23 cellular contexts compared by ENCODE assay signal in genomic region chr9:89462817-89463216, GRCh38. TPM values are rescaled to one million over a fixed set of nuclear protein-coding genes. Genes with fewer than 3 reads are reported as not detected.
DNase-seq lines count a peak whose midpoint lies in the region; ATAC-seq, FAIRE-seq and TF ChIP-seq lines count a peak whose summit lies in the region.
"Had no signal": no experiment of that assay in that cellular context is flagged by ENCODE, and none has a peak within 500 bp of the region (broad histone marks: within the 10 kb centered on the region; RNA-seq: fewer than 3 reads in every experiment).

No MANE protein-coding gene starts in this region.

- peaks cover 29% of the 10 kb centered on the region for H3K36me3 Mint-ChIP-seq in activated naive CD4-positive, alpha-beta T cell treated with anti-CD3 and anti-CD28 coated beads, Interleukin-2, amount 50 U/mL, for 24 hours
- H3K36me3 Mint-ChIP-seq in activated CD8-positive, alpha-beta T cell treated with anti-CD3 and anti-CD28 coated beads, Interleukin-2, amount 10 ng/mL, durations not matched to agents 7 days and 5 days (ENCODE audit: low read depth), result peaks cover 86% of the 10 kb centered on the region
- H3K36me3 Mint-ChIP-seq in nephron progenitor cell (ENCODE audit: low read depth), result peaks cover 5% of the 10 kb centered on the region
- H3K36me3 Mint-ChIP-seq: IgD-negative memory B cell had no signal

- H3K14ac ChIP-seq in H1 (ENCODE audit: insufficient read length), result no peak overlapping the region

- peaks cover 9 to 22% of the 10 kb centered on the region in 2 experiments for H4K20me1 ChIP-seq in H1 (replicated peaks in 1 of 2; ENCODE audit: control insufficient read depth in 1 of 2, insufficient read depth in 2 of 2, low read length in 2 of 2)

- H3K56ac ChIP-seq in H1 (replicated peaks; ENCODE audit: insufficient read length, low read depth, low read length), result no peak overlapping the region

- H2BK15ac ChIP-seq in H1 (ENCODE audit: low read length), result no peak overlapping the region

- H3K9ac ChIP-seq in H1 (replicated peaks in 1 of 4; ENCODE audit: extremely low read depth in 1 of 4, low read depth in 3 of 4, low read length in 3 of 4), result no peak overlapping the region
- H3K9ac ChIP-seq: GM23248 had no signal

- no peaks in the 10 kb centered on the region for H3K27me3 ChIP-seq in H1 (replicated peaks in 1 of 4; ENCODE audit: control insufficient read depth in 3 of 4, extremely low read depth in 1 of 4, insufficient read depth in 3 of 4, low read length in 3 of 4)
- H3K27me3 ChIP-seq: ovary, tibial artery had no signal

- H3K4me3 ChIP-seq in H1 (ENCODE audit: extremely low read depth in 1 of 4, insufficient read depth in 2 of 4, low read depth in 3 of 4, low read length in 4 of 4), result no peak overlapping the region
- H3K4me3 ChIP-seq: GM23248, ovary, tibial artery had no signal

- H4K5ac ChIP-seq in H1 (ENCODE audit: insufficient read length, low read depth, low read length), result no peak overlapping the region

- POLR2A ChIA-PET in activated CD8-positive, alpha-beta T cell treated with anti-CD3 and anti-CD28 coated beads, Interleukin-2, amount 10 ng/mL, durations not matched to agents 7 days and 5 days (lab: Charles Lee), result interaction anchor here (0.7 to 1.3 kb wide), 4 partner anchors 17 to 60 kb away, joined by 3 to 4 read pairs (median 3); no protein-coding TSS in a partner anchor
- POLR2A ChIA-PET in H1 (lab: Charles Lee; ENCODE audit: partially characterized antibody), result interaction anchor here (0.8 to 1.4 kb wide), 4 partner anchors 13 to 144 kb away, joined by 3 to 4 read pairs (median 3); no protein-coding TSS in a partner anchor

- H2BK20ac ChIP-seq in H1 (ENCODE audit: low read length), result no peak overlapping the region

- peaks cover 0 to 6% (median 0%) of the 10 kb centered on the region in 4 experiments; a peak in 1 of 8 replicates for H3K36me3 ChIP-seq in H1 (ENCODE audit: control insufficient read depth in 2 of 4, insufficient read depth in 4 of 4, low read length in 3 of 4)
- H3K36me3 ChIP-seq: ovary, tibial artery had no signal

- no peaks in the 10 kb centered on the region; the same call in 1 of the 2 replicates for H3K23me2 ChIP-seq in H1 (ENCODE audit: low read depth, low read length)

- DNase-seq in activated naive CD4-positive, alpha-beta T cell treated with Interleukin-2 at 50 U/mL for 16 hours, result no peak
- no peak for DNase-seq in activated CD8-positive, alpha-beta T cell treated with anti-CD3 and anti-CD28 coated beads, Interleukin-2, amount 10 ng/mL, durations not matched to agents 7 days and 5 days
- no peak for DNase-seq in H1 (ENCODE audit: low read depth in 1 of 2, low spot score in 2 of 2)
- no peak for DNase-seq in NCI-H1048 (lab: John Stamatoyannopoulos, UW)
- DNase-seq in stimulated activated naive CD4-positive, alpha-beta T cell (lab: John Stamatoyannopoulos, UW), result no peak
- DNase-seq in nephron progenitor cell, result no peak
- DNase-seq: activated CD4-positive, alpha-beta T cell treated with anti-CD3 and anti-CD28 coated beads for 48 hours; activated T-cell treated with anti-CD3 and anti-CD28 coated beads, Interleukin-2, amount 50 U/mL, for 48 hours; DMS53; foreskin melanocyte; GM23248; NCI-H2029; NCI-H510A; ovary; SHP77; stimulated activated CD4-positive, alpha-beta T cell treated with anti-CD3 and anti-CD28 coated beads, Interleukin-2, amount 100 ng/mL, for 48 hours had no signal

- ATAC-seq in activated CD8-positive, alpha-beta T cell treated with anti-CD3 and anti-CD28 coated beads, Interleukin-2, amount 10 ng/mL, durations not matched to agents 7 days and 5 days, result no peak
- ATAC-seq: left lobe of liver had no signal

- H3K4me3 Mint-ChIP-seq in activated naive CD4-positive, alpha-beta T cell treated with anti-CD3 and anti-CD28 coated beads, Interleukin-2, amount 50 U/mL, for 24 hours, result peak overlapping the region; percentile 69
- H3K4me3 Mint-ChIP-seq in activated CD8-positive, alpha-beta T cell treated with anti-CD3 and anti-CD28 coated beads, Interleukin-2, amount 10 ng/mL, durations not matched to agents 7 days and 5 days, result peak overlapping the region; percentile 26
- H3K4me3 Mint-ChIP-seq in nephron progenitor cell, result no peak overlapping the region

- no peak overlapping the region for H2AFZ ChIP-seq in H1 (ENCODE audit: low read length)
- H2AFZ ChIP-seq: GM23248 had no signal

- no peak for TF ChIP-seq CTCF in H1 (IDR thresholded peaks at IDR 0.05; ENCODE audit: control extremely low read depth in 1 of 3, insufficient read depth in 1 of 3, low read depth in 1 of 3, low read length in 3 of 3)
- TF ChIP-seq CTCF in nephron progenitor cell (IDR thresholded peaks at IDR 0.05), result no peak

- no peak overlapping the region for H3K23ac ChIP-seq in H1 (ENCODE audit: insufficient read length)

- H4K91ac ChIP-seq in H1 (replicated peaks; ENCODE audit: insufficient read length, low read length), result no peak overlapping the region

- H2BK5ac ChIP-seq in H1 (ENCODE audit: low read depth, low read length), result no peak overlapping the region

- H3K79me2 ChIP-seq in H1 (ENCODE audit: control insufficient read depth in 1 of 2, insufficient read depth in 2 of 2, low read length in 2 of 2), result peaks cover 12 to 91% of the 10 kb centered on the region in 2 experiments

- no peak overlapping the region for H3K4ac ChIP-seq in H1 (replicated peaks; ENCODE audit: insufficient read length, low read depth, low read length)

- H3K27ac ChIP-seq in H1 (ENCODE audit: low read depth, low read length), result no peak overlapping the region
- peak overlapping the region; percentile 78 for H3K27ac ChIP-seq in temporal lobe (ENCODE audit: low read depth, low read length)
- H3K27ac ChIP-seq: GM23248, ovary, tibial artery had no signal

- no peak overlapping the region for H3K18ac ChIP-seq in H1 (ENCODE audit: extremely low read depth, low read length)

- H3K9me3 ChIP-seq in H1 (ENCODE audit: insufficient read depth in 2 of 2, low read depth in 1 of 2, low read length in 1 of 2), result no peaks in the 10 kb centered on the region
- H3K9me3 ChIP-seq: ovary, tibial artery had no signal

- H3K9me3 Mint-ChIP-seq in activated naive CD4-positive, alpha-beta T cell treated with anti-CD3 and anti-CD28 coated beads, Interleukin-2, amount 50 U/mL, for 24 hours, result no peaks in the 10 kb centered on the region
- H3K9me3 Mint-ChIP-seq in activated CD8-positive, alpha-beta T cell treated with anti-CD3 and anti-CD28 coated beads, Interleukin-2, amount 10 ng/mL, durations not matched to agents 7 days and 5 days (ENCODE audit: insufficient read depth), result no peaks in the 10 kb centered on the region
- H3K9me3 Mint-ChIP-seq in nephron progenitor cell, result no peaks in the 10 kb centered on the region
- H3K9me3 Mint-ChIP-seq: IgD-negative memory B cell had no signal

- H4K8ac ChIP-seq in H1 (ENCODE audit: extremely low read depth, insufficient read depth, low read length), result peak overlapping the region; percentile 5; the same call in 1 of the 2 replicates

- CTCF ChIA-PET in activated CD8-positive, alpha-beta T cell treated with anti-CD3 and anti-CD28 coated beads, Interleukin-2, amount 10 ng/mL, durations not matched to agents 7 days and 5 days (lab: Charles Lee), result interaction anchor here (0.9 to 2.1 kb wide), 5 partner anchors 31 to 86 kb away, joined by 3 to 9 read pairs (median 7); no protein-coding TSS in a partner anchor
- CTCF ChIA-PET in H1 (lab: Charles Lee; ENCODE audit: partially characterized antibody), result interaction anchor here (1.0 to 5.2 kb wide), 7 partner anchors 9 to 102 kb away, joined by 3 to 28 read pairs (median 4); no protein-coding TSS in a partner anchor

- TF ChIP-seq EP300 in H1 (IDR thresholded peaks at IDR 0.05; ENCODE audit: borderline replicate concordance in 1 of 2, low read depth in 2 of 2, low read length in 2 of 2), result no peak

- H2BK120ac ChIP-seq in H1 (replicated peaks; ENCODE audit: low read depth, low read length), result no peak overlapping the region

- no peak for FAIRE-seq in H1 (lab: Jason Lieb, UNC)
- FAIRE-seq: astrocyte, colon had no signal

- peaks cover 96% of the 10 kb centered on the region for H3K4me1 Mint-ChIP-seq in activated naive CD4-positive, alpha-beta T cell treated with anti-CD3 and anti-CD28 coated beads, Interleukin-2, amount 50 U/mL, for 24 hours
- peaks cover 98% of the 10 kb centered on the region for H3K4me1 Mint-ChIP-seq in activated CD8-positive, alpha-beta T cell treated with anti-CD3 and anti-CD28 coated beads, Interleukin-2, amount 10 ng/mL, durations not matched to agents 7 days and 5 days (ENCODE audit: low read depth)
- H3K4me1 Mint-ChIP-seq in nephron progenitor cell, result peaks cover 75% of the 10 kb centered on the region

- peaks cover 54% of the 10 kb centered on the region for H3K79me1 ChIP-seq in H1 (ENCODE audit: low read depth, low read length)

- no peak for TF ChIP-seq RAD21 in H1 (IDR thresholded peaks at IDR 0.05 in 1 of 2, conservative IDR thresholded peaks at IDR 0.05 in 1 of 2; ENCODE audit: low read depth in 2 of 2, low read length in 2 of 2)

- peaks cover 18 to 44% (median 29%) of the 10 kb centered on the region in 4 experiments for H3K4me1 ChIP-seq in H1 (replicated peaks in 1 of 4; ENCODE audit: control insufficient read depth in 3 of 4, insufficient read depth in 4 of 4, low read length in 3 of 4)

- no peak overlapping the region for H2BK12ac ChIP-seq in H1 (ENCODE audit: low read depth, low read length)

- H3K4me2 ChIP-seq in H1 (ENCODE audit: insufficient read depth in 1 of 2, low read depth in 2 of 2, low read length in 2 of 2), result no peak overlapping the region

- no peaks in the 10 kb centered on the region for H3K27me3 Mint-ChIP-seq in activated naive CD4-positive, alpha-beta T cell treated with anti-CD3 and anti-CD28 coated beads, Interleukin-2, amount 50 U/mL, for 24 hours
- no peaks in the 10 kb centered on the region for H3K27me3 Mint-ChIP-seq in activated CD8-positive, alpha-beta T cell treated with anti-CD3 and anti-CD28 coated beads, Interleukin-2, amount 10 ng/mL, durations not matched to agents 7 days and 5 days (ENCODE audit: low read depth)
- H3K27me3 Mint-ChIP-seq in nephron progenitor cell (ENCODE audit: low read depth, poor library complexity), result peaks cover 3% of the 10 kb centered on the region
- H3K27me3 Mint-ChIP-seq: IgD-negative memory B cell had no signal

- no CpG with 5 or more reads among the region's 3 CpGs for WGBS in H1 (ENCODE audit: extremely low coverage in 1 of 2, insufficient coverage in 1 of 2, insufficient read length in 1 of 2, insufficient replicate concordance in 2 of 2, low coverage in 1 of 2, low lambda C conversion rate in 2 of 2, missing lambda C conversion rate in 1 of 2), 2 experiments

- H3K27ac Mint-ChIP-seq in activated naive CD4-positive, alpha-beta T cell treated with anti-CD3 and anti-CD28 coated beads, Interleukin-2, amount 50 U/mL, for 24 hours, result peak overlapping the region; percentile 97
- H3K27ac Mint-ChIP-seq in activated CD8-positive, alpha-beta T cell treated with anti-CD3 and anti-CD28 coated beads, Interleukin-2, amount 10 ng/mL, durations not matched to agents 7 days and 5 days, result peak overlapping the region; percentile 96
- H3K27ac Mint-ChIP-seq in nephron progenitor cell, result no peak overlapping the region

- TF ChIP-seq POLR2A in H1 (IDR thresholded peaks at IDR 0.05; ENCODE audit: control extremely low read depth in 1 of 2, low read depth in 2 of 2, low read length in 2 of 2), result no peak

- H2AK5ac ChIP-seq in H1 (ENCODE audit: low read depth, low read length), result no peak overlapping the region

RNA-seq across cellular contexts. Expression of gene SEMA4D, which starts 35.1 kb away (rescaled TPM):
- total RNA-seq in activated CD8-positive, alpha-beta T cell treated with anti-CD3 and anti-CD28 coated beads, Interleukin-2, amount 10 ng/mL, durations not matched to agents 7 days and 5 days, result 100 to 1,000 TPM; 314 to 321 TPM
- 63.1 and 70.4 TPM in 2 replicates for total RNA-seq in H1 (2021; fragmentation: NEBNext Ultra II Directional; extraction: Animal tissue kit (Norgen Biotek cat#: 25700))
- polyA plus RNA-seq in H1 (2011; rRNA removed), result 21.0 and 34.3 TPM in 2 replicates
- polyA plus RNA-seq in H1 (2011; cell fraction: cytosol; rRNA removed), result 22.5 TPM
- 77.9 TPM for polyA plus RNA-seq in H1 (2011; cell fraction: nucleus; rRNA removed)
- 37.1 to 43.6 TPM (median 42.0 TPM) in 4 replicates for polyA plus RNA-seq in H1 (2012, experiment 1 of 2)
- 17.8 TPM for polyA plus RNA-seq in H1 (2012, experiment 2 of 2)
- 49.6 TPM for polyA plus RNA-seq in H1 (2013, experiment 1 of 2)
- 47.0 TPM for polyA plus RNA-seq in H1 (2013, experiment 2 of 2)
- polyA minus RNA-seq in H1 (2011; rRNA and poly(A)+ RNA removed), result 28.5 and 31.1 TPM in 2 replicates
- 39.3 TPM for polyA minus RNA-seq in H1 (2011; cell fraction: cytosol; rRNA and poly(A)+ RNA removed)
- polyA minus RNA-seq in H1 (2011; cell fraction: nucleus; rRNA and poly(A)+ RNA removed), result 60.8 TPM
- total RNA-seq in temporal lobe, result 10.6 TPM
